In the genomic region with DNA sequence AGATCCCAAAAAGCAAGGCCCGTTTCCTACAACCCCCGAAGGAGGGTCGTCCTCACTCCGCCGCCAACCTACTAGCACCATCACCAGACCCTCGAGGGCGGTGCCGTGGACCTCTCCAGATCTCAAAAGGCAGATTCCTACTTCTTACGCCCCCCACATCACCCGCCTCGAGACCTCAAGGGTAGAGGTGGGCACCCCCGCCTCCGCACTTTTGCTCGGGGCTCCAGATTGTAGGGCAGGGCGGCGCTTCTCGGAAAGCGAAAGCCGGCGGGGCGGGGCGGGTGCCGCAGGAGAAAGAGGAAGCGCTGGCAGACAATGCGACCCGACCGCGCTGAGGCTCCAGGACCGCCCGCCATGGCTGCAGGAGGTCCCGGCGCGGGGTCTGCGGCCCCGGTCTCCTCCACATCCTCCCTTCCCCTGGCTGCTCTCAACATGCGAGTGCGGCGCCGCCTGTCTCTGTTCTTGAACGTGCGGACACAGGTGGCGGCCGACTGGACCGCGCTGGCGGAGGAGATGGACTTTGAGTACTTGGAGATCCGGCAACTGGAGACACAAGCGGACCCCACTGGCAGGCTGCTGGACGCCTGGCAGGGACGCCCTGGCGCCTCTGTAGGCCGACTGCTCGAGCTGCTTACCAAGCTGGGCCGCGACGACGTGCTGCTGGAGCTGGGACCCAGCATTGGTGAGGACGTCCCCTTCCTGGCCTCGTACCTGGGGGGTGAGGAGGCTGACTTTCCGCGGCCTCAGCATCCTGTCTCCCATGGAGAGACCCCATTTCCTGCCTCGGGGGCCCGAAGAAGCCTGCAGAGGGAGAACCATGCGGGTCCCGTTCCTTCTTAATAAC, we compare ENCODE assay signal across 1 cellular context.
TF ChIP-seq lines count a peak whose summit lies in the region.

A gene (plus strand): TSS at position 315 of the 844 bp plus-strand sequence. CDS start 40 bp downstream, at position 355.

TF ChIP-seq in H1, 55 proteins besides CTCF, POLR2A, EP300 and RAD21:
- TF ChIP-seq SP4 (IDR thresholded peaks at IDR 0.05; ENCODE audit: low read length) (no peak), PHF8 (conservative IDR thresholded peaks at IDR 0.05; ENCODE audit: low read depth, low read length) (peak; percentile 77), POLR2AphosphoS5 (IDR thresholded peaks at IDR 0.05; ENCODE audit: low read depth, low read length) (peak; percentile 60), HDAC2 (IDR thresholded peaks at IDR 0.05; ENCODE audit: borderline replicate concordance in 1 of 2, low read depth in 2 of 2, low read length in 2 of 2) (peak in 1 of 2 experiments; percentile 13; a peak in 2 of 4 replicates), CREB1 (IDR thresholded peaks at IDR 0.05) (0 out of 2 replicates have a peak, but pooled peaks have one; percentile 23), CHD2 (IDR thresholded peaks at IDR 0.05; ENCODE audit: low read length) (no peak), JUND (IDR thresholded peaks at IDR 0.05; ENCODE audit: low read length) (no peak), HDAC6 (IDR thresholded peaks at IDR 0.05; ENCODE audit: low read depth, low read length) (no peak), FOSL1 (IDR thresholded peaks at IDR 0.05; ENCODE audit: insufficient read depth, low read depth, low read length) (no peak), SIN3A (conservative IDR thresholded peaks at IDR 0.05 in 1 of 2, IDR thresholded peaks at IDR 0.05 in 1 of 2; ENCODE audit: low read depth in 1 of 2, low read length in 2 of 2) (peak; percentile 33 to 65; a peak in 1 of 4 replicates), TAF1 (IDR thresholded peaks at IDR 0.05; ENCODE audit: low read depth, low read length) (peak; percentile 64), ASH2L (IDR thresholded peaks at IDR 0.05; ENCODE audit: low read length) (peak; percentile 61), RBBP5 (IDR thresholded peaks at IDR 0.05; ENCODE audit: borderline replicate concordance, low read depth, low read length) (0 out of 2 replicates have a peak, but pooled peaks have one; percentile 15), KDM4A (IDR thresholded peaks at IDR 0.05; ENCODE audit: low read depth, low read length, severe bottlenecking) (peak; percentile 92), SIRT6 (IDR thresholded peaks at IDR 0.05; ENCODE audit: low read length) (no peak), YY1 (IDR thresholded peaks at IDR 0.05; ENCODE audit: low read depth, low read length) (0 out of 2 replicates have a peak, but pooled peaks have one; percentile 46), TBP (IDR thresholded peaks at IDR 0.05; ENCODE audit: low read depth, low read length) (peak; percentile 53; the same call in 1 of the 2 replicates)
- TF ChIP-seq, protein P1, sequence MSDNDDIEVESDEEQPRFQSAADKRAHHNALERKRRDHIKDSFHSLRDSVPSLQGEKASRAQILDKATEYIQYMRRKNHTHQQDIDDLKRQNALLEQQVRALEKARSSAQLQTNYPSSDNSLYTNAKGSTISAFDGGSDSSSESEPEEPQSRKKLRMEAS (IDR thresholded peaks at IDR 0.05), result no peak; the same call in 1 of the 2 replicates
- TF ChIP-seq, protein P2, sequence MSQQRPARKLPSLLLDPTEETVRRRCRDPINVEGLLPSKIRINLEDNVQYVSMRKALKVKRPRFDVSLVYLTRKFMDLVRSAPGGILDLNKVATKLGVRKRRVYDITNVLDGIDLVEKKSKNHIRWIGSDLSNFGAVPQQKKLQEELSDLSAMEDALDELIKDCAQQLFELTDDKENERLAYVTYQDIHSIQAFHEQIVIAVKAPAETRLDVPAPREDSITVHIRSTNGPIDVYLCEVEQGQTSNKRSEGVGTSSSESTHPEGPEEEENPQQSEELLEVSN (IDR thresholded peaks at IDR 0.05), result 0 out of 2 replicates have a peak, but pooled peaks have one; percentile 31
